Comparison of ENCODE assay signal across 2 cellular contexts in the genomic region with DNA sequence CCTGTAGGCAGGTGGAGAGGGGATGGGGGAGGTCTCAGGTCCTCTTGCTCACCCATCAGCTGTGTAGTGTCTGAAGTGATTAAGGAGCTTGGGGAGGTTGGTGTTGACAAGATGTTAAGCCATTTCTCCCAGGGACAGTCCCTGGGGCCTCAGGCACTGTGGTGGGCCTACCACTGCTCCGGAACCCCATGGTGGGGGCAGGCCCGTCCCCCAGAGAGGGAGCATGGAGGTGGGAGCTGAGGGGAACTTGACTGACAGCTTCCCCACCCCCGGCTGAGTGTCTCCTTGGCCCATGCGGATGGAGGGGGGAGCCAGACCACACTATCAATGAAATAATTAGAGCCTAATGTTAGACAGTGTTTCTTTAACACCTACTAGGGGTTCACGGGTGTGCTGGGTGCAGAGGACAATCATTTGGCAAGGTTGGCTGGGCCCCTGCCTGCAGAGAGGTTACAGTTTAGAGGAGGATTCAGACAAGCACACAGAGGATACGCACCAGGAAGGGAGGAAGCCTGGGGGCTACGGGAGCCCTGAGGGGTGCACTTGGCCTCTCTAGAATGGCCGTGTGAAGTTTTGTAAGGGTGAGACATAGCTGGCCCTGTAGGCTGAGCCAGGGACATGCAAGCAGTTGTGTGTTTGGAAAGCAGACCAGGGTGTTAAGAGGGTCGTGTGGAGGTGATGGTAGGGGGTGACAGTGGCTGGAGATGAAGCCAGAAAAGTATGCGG.
TF ChIP-seq lines count a peak whose summit lies in the region.

No MANE protein-coding gene starts in this region.

TF ChIP-seq in HepG2, 621 proteins besides CTCF, POLR2A, EP300 and RAD21:
- TF ChIP-seq ZMAT3 (CRISPR knock-in tag; conservative IDR thresholded peaks at IDR 0.05) = no peak
- no peak for TF ChIP-seq ZSCAN12 (CRISPR knock-in tag; IDR thresholded peaks at IDR 0.05)
- TF ChIP-seq, protein P1, sequence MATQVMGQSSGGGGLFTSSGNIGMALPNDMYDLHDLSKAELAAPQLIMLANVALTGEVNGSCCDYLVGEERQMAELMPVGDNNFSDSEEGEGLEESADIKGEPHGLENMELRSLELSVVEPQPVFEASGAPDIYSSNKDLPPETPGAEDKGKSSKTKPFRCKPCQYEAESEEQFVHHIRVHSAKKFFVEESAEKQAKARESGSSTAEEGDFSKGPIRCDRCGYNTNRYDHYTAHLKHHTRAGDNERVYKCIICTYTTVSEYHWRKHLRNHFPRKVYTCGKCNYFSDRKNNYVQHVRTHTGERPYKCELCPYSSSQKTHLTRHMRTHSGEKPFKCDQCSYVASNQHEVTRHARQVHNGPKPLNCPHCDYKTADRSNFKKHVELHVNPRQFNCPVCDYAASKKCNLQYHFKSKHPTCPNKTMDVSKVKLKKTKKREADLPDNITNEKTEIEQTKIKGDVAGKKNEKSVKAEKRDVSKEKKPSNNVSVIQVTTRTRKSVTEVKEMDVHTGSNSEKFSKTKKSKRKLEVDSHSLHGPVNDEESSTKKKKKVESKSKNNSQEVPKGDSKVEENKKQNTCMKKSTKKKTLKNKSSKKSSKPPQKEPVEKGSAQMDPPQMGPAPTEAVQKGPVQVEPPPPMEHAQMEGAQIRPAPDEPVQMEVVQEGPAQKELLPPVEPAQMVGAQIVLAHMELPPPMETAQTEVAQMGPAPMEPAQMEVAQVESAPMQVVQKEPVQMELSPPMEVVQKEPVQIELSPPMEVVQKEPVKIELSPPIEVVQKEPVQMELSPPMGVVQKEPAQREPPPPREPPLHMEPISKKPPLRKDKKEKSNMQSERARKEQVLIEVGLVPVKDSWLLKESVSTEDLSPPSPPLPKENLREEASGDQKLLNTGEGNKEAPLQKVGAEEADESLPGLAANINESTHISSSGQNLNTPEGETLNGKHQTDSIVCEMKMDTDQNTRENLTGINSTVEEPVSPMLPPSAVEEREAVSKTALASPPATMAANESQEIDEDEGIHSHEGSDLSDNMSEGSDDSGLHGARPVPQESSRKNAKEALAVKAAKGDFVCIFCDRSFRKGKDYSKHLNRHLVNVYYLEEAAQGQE (IDR thresholded peaks at IDR 0.05; ENCODE audit: borderline replicate concordance in 1 of 2, low read depth in 1 of 2, low read length in 2 of 2) = no peak
- TF ChIP-seq ZFP41 (CRISPR knock-in tag; IDR thresholded peaks at IDR 0.05; ENCODE audit: borderline replicate concordance) = no peak

TF ChIP-seq in WTC11, 78 proteins besides CTCF, POLR2A, EP300 and RAD21:
- TF ChIP-seq TEAD4 (CRISPR knock-in tag; IDR thresholded peaks at IDR 0.05) (no peak), TCF7 (CRISPR knock-in tag; IDR thresholded peaks at IDR 0.05; ENCODE audit: low read depth) (no peak), NR2C2 (CRISPR knock-in tag; IDR thresholded peaks at IDR 0.05) (no peak), ZNF121 (CRISPR knock-in tag; IDR thresholded peaks at IDR 0.05) (no peak), TEAD1 (CRISPR knock-in tag; IDR thresholded peaks at IDR 0.05) (no peak), OVOL2 (CRISPR knock-in tag; IDR thresholded peaks at IDR 0.05; ENCODE audit: borderline replicate concordance) (no peak), GRHL2 (CRISPR knock-in tag; IDR thresholded peaks at IDR 0.05; ENCODE audit: insufficient replicate concordance, severe bottlenecking) (no peak)
- TF ChIP-seq, protein P2, sequence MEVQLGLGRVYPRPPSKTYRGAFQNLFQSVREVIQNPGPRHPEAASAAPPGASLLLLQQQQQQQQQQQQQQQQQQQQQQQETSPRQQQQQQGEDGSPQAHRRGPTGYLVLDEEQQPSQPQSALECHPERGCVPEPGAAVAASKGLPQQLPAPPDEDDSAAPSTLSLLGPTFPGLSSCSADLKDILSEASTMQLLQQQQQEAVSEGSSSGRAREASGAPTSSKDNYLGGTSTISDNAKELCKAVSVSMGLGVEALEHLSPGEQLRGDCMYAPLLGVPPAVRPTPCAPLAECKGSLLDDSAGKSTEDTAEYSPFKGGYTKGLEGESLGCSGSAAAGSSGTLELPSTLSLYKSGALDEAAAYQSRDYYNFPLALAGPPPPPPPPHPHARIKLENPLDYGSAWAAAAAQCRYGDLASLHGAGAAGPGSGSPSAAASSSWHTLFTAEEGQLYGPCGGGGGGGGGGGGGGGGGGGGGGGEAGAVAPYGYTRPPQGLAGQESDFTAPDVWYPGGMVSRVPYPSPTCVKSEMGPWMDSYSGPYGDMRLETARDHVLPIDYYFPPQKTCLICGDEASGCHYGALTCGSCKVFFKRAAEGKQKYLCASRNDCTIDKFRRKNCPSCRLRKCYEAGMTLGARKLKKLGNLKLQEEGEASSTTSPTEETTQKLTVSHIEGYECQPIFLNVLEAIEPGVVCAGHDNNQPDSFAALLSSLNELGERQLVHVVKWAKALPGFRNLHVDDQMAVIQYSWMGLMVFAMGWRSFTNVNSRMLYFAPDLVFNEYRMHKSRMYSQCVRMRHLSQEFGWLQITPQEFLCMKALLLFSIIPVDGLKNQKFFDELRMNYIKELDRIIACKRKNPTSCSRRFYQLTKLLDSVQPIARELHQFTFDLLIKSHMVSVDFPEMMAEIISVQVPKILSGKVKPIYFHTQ (CRISPR knock-in tag; IDR thresholded peaks at IDR 0.05) = no peak
- TF ChIP-seq, protein P3, sequence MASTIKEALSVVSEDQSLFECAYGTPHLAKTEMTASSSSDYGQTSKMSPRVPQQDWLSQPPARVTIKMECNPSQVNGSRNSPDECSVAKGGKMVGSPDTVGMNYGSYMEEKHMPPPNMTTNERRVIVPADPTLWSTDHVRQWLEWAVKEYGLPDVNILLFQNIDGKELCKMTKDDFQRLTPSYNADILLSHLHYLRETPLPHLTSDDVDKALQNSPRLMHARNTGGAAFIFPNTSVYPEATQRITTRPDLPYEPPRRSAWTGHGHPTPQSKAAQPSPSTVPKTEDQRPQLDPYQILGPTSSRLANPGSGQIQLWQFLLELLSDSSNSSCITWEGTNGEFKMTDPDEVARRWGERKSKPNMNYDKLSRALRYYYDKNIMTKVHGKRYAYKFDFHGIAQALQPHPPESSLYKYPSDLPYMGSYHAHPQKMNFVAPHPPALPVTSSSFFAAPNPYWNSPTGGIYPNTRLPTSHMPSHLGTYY (CRISPR knock-in tag; IDR thresholded peaks at IDR 0.05) = no peak
- TF ChIP-seq, protein P4, sequence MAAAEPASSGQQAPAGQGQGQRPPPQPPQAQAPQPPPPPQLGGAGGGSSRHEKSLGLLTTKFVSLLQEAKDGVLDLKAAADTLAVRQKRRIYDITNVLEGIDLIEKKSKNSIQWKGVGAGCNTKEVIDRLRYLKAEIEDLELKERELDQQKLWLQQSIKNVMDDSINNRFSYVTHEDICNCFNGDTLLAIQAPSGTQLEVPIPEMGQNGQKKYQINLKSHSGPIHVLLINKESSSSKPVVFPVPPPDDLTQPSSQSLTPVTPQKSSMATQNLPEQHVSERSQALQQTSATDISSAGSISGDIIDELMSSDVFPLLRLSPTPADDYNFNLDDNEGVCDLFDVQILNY (CRISPR knock-in tag; IDR thresholded peaks at IDR 0.05) = no peak
TF ChIP-seq in WTC11: peak in this region for 0.
